ENCODE assay signal across 1 cellular context in genomic region chr17:28398280-28398981, GRCh38.
TF ChIP-seq lines count a peak whose summit lies in the region.

No MANE protein-coding gene starts in this region.

TF ChIP-seq in HepG2, 621 proteins besides CTCF, POLR2A, EP300 and RAD21 (continued from another document):
- TF ChIP-seq HNF4G (IDR thresholded peaks at IDR 0.05; ENCODE audit: borderline replicate concordance, low read depth, low read length) (peak; percentile 28; the same call in 1 of the 2 replicates), HNF4G (CRISPR knock-in tag; IDR thresholded peaks at IDR 0.05; ENCODE audit: borderline replicate concordance, low read depth) (peak; percentile 57; the same call in 1 of the 2 replicates), RBAK (CRISPR knock-in tag; IDR thresholded peaks at IDR 0.05) (no peak), ATF7 (IDR thresholded peaks at IDR 0.05) (no peak), ATF7 (CRISPR knock-in tag; IDR thresholded peaks at IDR 0.05) (no peak), MXI1 (IDR thresholded peaks at IDR 0.05; ENCODE audit: borderline replicate concordance, low read depth, low read length) (no peak), MED1 (CRISPR knock-in tag; IDR thresholded peaks at IDR 0.05) (peak; percentile 38; the same call in 1 of the 2 replicates), ZNF766 (CRISPR knock-in tag; IDR thresholded peaks at IDR 0.05; ENCODE audit: borderline replicate concordance) (0 out of 2 replicates have a peak, but pooled peaks have one; percentile 65), UBTF (CRISPR knock-in tag; IDR thresholded peaks at IDR 0.05) (no peak), MAFK (conservative IDR thresholded peaks at IDR 0.05 in 1 of 2, IDR thresholded peaks at IDR 0.05 in 1 of 2; ENCODE audit: low read length in 2 of 2) (no peak), ZNF687 (CRISPR knock-in tag; IDR thresholded peaks at IDR 0.05) (0 out of 2 replicates have a peak, but pooled peaks have one; percentile 35), E2F1 (CRISPR knock-in tag; IDR thresholded peaks at IDR 0.05) (no peak), BORCS8-MEF2B (CRISPR knock-in tag; IDR thresholded peaks at IDR 0.05) (0 out of 2 replicates have a peak, but pooled peaks have one; percentile 24), ZNF460 (CRISPR knock-in tag; IDR thresholded peaks at IDR 0.05; ENCODE audit: borderline replicate concordance) (no peak), ARID4A (CRISPR knock-in tag; IDR thresholded peaks at IDR 0.05; ENCODE audit: borderline replicate concordance) (peak; percentile 4; the same call in 1 of the 2 replicates), ZNF556 (CRISPR knock-in tag; IDR thresholded peaks at IDR 0.05; ENCODE audit: borderline replicate concordance) (0 out of 2 replicates have a peak, but pooled peaks have one; percentile 21), IKZF1 (IDR thresholded peaks at IDR 0.05) (no peak), GPN1 (CRISPR knock-in tag; IDR thresholded peaks at IDR 0.05; ENCODE audit: borderline replicate concordance) (no peak)
